ENCODE assay signal across 21 cellular contexts in the genomic region with DNA sequence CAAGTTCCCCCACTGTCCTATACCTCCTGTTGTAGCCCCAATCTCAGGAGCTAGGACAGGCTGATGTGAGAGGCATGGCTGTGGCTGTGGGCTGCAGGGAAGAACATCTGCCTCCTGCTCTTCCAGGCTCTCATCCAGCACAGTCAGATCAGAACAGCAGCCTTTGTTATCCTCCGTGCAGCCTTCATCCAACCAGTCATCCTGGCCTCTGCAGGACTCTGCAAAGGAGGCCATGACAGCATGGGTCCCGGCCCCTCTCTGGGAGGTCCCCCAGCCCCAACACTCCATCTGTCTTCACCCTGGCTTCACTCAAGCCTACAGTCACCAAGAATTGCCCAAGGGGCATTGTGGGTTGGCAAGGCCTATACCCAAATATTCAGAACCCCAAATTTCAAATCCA.
DNase-seq lines count a peak whose midpoint lies in the region; ATAC-seq and TF ChIP-seq lines count a peak whose summit lies in the region.
"Had no signal": no experiment of that assay in that cellular context is flagged by ENCODE, and none has a peak within 500 bp of the region (broad histone marks: within the 10 kb centered on the region; RNA-seq: fewer than 3 reads in every experiment).

No MANE protein-coding gene starts in this region.

- H3K4me1 Mint-ChIP-seq in progenitor cell of endocrine pancreas (ENCODE audit: low read depth): no peaks in the 10 kb centered on the region

- no peaks in the 10 kb centered on the region for H4K20me1 ChIP-seq in OCI-LY3 (ENCODE audit: insufficient read depth, low read length)

- H3K4me3 Mint-ChIP-seq in progenitor cell of endocrine pancreas (ENCODE audit: low read depth): no peak overlapping the region
- H3K4me3 Mint-ChIP-seq: activated CD8-positive, alpha-beta T cell treated with anti-CD3 and anti-CD28 coated beads, Interleukin-2, amount 10 ng/mL, durations not matched to agents 7 days and 5 days; activated naive CD8-positive, alpha-beta T cell; activated T-cell treated with anti-CD3 and anti-CD28 coated beads, Interleukin-2, amount 50 U/mL, for 72 hours; effector memory CD8-positive, alpha-beta T cell; neural crest cell had no signal

- peak; percentile 55 for DNase-seq in GM03348 (ENCODE audit: low spot score)
- DNase-seq in fibroblast of mammary gland (ENCODE audit: low read depth): peak; percentile 80
- no peak for DNase-seq in progenitor cell of endocrine pancreas (ENCODE audit: low spot score, unreplicated experiment)
- no peak for DNase-seq in RWPE1 (ENCODE audit: low spot score)
- DNase-seq in NCI-H1105 (lab: John Stamatoyannopoulos, UW): no peak
- DNase-seq in activated CD4-positive, alpha-beta T cell treated with anti-CD3 and anti-CD28 coated beads for 4 hours: no peak
- DNase-seq: activated CD4-positive, CD25-positive, alpha-beta regulatory T cell; activated CD8-positive, alpha-beta T cell treated with anti-CD3 and anti-CD28 coated beads, Interleukin-2, amount 10 ng/mL, durations not matched to agents 7 days and 5 days; activated T-cell treated with anti-CD3 and anti-CD28 coated beads, Interleukin-2, amount 50 U/mL, for 72 hours; DMS53; effector memory CD8-positive, alpha-beta T cell; midbrain; NCI-H1048; NCI-H2029; NCI-H446 treated with DMSO at 0.1 percent for 48 hours; NK-92 treated with Interleukin-12 subunit alpha and Interleukin-12 subunit beta, amount 100 ng/mL, for 24 hours; T1000 had no signal

- H3K27me3 ChIP-seq in OCI-LY3 (ENCODE audit: low read depth, low read length): no peaks in the 10 kb centered on the region

- H3K9ac ChIP-seq in OCI-LY3 (ENCODE audit: low read length): no peak overlapping the region

- H3K9me3 Mint-ChIP-seq in progenitor cell of endocrine pancreas (ENCODE audit: low read depth): peaks cover 20% of the 10 kb centered on the region
- H3K9me3 Mint-ChIP-seq: effector memory CD8-positive, alpha-beta T cell had no signal

- H3K27me3 Mint-ChIP-seq in progenitor cell of endocrine pancreas: peaks cover 51% of the 10 kb centered on the region

- no peak for ATAC-seq in HG02623 (IDR thresholded peaks at IDR 0.05; ENCODE audit: unreplicated experiment)
- ATAC-seq: activated CD8-positive, alpha-beta T cell treated with anti-CD3 and anti-CD28 coated beads, Interleukin-2, amount 10 ng/mL, durations not matched to agents 7 days and 5 days; activated T-cell treated with anti-CD3 and anti-CD28 coated beads, Interleukin-2, amount 50 U/mL, for 72 hours; effector memory CD8-positive, alpha-beta T cell had no signal

- POLR2A ChIA-PET in RWPE1 (lab: Yijun Ruan, JAX; ENCODE audit: low non-redundant PET): no interaction called here

- peaks cover 26% of the 10 kb centered on the region for H3K4me1 ChIP-seq in OCI-LY3 (ENCODE audit: low read length)

- no peak for TF ChIP-seq CTCF in OCI-LY3 (IDR thresholded peaks at IDR 0.05; ENCODE audit: low read depth, low read length)
- no peak for TF ChIP-seq CTCF in fibroblast of mammary gland (conservative IDR thresholded peaks at IDR 0.05; ENCODE audit: control insufficient read depth, insufficient read depth, low read depth, low read length)
- no peak for TF ChIP-seq CTCF in progenitor cell of endocrine pancreas (IDR thresholded peaks at IDR 0.05; ENCODE audit: unreplicated experiment)
- TF ChIP-seq CTCF in RWPE1 (conservative IDR thresholded peaks at IDR 0.05; ENCODE audit: low read depth): no peak

- H3K27ac Mint-ChIP-seq in progenitor cell of endocrine pancreas: peak overlapping the region; percentile 71
- H3K27ac Mint-ChIP-seq: activated CD8-positive, alpha-beta T cell treated with anti-CD3 and anti-CD28 coated beads, Interleukin-2, amount 10 ng/mL, durations not matched to agents 7 days and 5 days; activated naive CD8-positive, alpha-beta T cell; activated T-cell treated with anti-CD3 and anti-CD28 coated beads, Interleukin-2, amount 50 U/mL, for 72 hours; effector memory CD8-positive, alpha-beta T cell had no signal

- H3K36me3 Mint-ChIP-seq in progenitor cell of endocrine pancreas (ENCODE audit: insufficient read depth): peaks cover 2% of the 10 kb centered on the region

- no peaks in the 10 kb centered on the region for H3K79me2 ChIP-seq in OCI-LY3 (ENCODE audit: low read length)

- H3K4me2 ChIP-seq in OCI-LY3 (ENCODE audit: low read length): peak overlapping the region; percentile 61

- peak overlapping the region; percentile 71 for H3K27ac ChIP-seq in OCI-LY3 (ENCODE audit: low read length)
- no peak overlapping the region for H3K27ac ChIP-seq in RWPE1

- no peaks in the 10 kb centered on the region for H3K9me3 ChIP-seq in OCI-LY3 (ENCODE audit: insufficient read depth, low read length)

- peak overlapping the region; percentile 29; the same call in 1 of the 2 replicates for H3K4me3 ChIP-seq in OCI-LY3 (ENCODE audit: low read length)
- H3K4me3 ChIP-seq in fibroblast of mammary gland (ENCODE audit: control insufficient read depth, low read depth, low read length): no peak overlapping the region

- CTCF ChIA-PET in RWPE1 (lab: Yijun Ruan, JAX): interaction anchor here (0.6 kb wide), 1 partner anchor 544 kb away, joined by 3 read pairs; no protein-coding TSS in a partner anchor

- no peaks in the 10 kb centered on the region for H3K36me3 ChIP-seq in OCI-LY3 (replicated peaks; ENCODE audit: low read depth, low read length)

- 0 out of 2 replicates have a peak overlapping the region, but pooled peaks have one; percentile 65 for H2AFZ ChIP-seq in OCI-LY3 (ENCODE audit: low read depth, low read length)

Comparison
In these comparisons a context has a peak if more than half of its experiments do, and no peak if none do; other contexts are left out.
1. DNase-seq: peak in GM03348 (single experiment) and fibroblast of mammary gland (single experiment); none in progenitor cell of endocrine pancreas (single experiment), RWPE1 (single experiment), NCI-H1105 (single experiment) and activated CD4-positive, alpha-beta T cell treated with anti-CD3 and anti-CD28 coated beads for 4 hours (0 of 2).